ENCODE assay signal across 5 cellular contexts in genomic region chr10:83848696-83849095, GRCh38.
"Had no signal": no experiment of that assay in that cellular context is flagged by ENCODE, and none has a peak within 500 bp of the region (broad histone marks: within the 10 kb centered on the region; RNA-seq: fewer than 3 reads in every experiment).

No MANE protein-coding gene starts in this region.

- ATAC-seq: GM23338, K562 had no signal

- H2AFZ ChIP-seq: GM23338 had no signal

- DNase-seq: H9, HCEC 1CT, IMR-90 had no signal

- H3K4me2 ChIP-seq: GM23338 had no signal

- H3K4me3 ChIP-seq: GM23338, K562 had no signal

- H3K4me3 Mint-ChIP-seq: GM23338, H9 had no signal

- H3K4me1 Mint-ChIP-seq: GM23338, H9 had no signal

- H3K27ac Mint-ChIP-seq: GM23338, H9 had no signal
